10 cellular contexts compared by ENCODE assay signal in the genomic region with DNA sequence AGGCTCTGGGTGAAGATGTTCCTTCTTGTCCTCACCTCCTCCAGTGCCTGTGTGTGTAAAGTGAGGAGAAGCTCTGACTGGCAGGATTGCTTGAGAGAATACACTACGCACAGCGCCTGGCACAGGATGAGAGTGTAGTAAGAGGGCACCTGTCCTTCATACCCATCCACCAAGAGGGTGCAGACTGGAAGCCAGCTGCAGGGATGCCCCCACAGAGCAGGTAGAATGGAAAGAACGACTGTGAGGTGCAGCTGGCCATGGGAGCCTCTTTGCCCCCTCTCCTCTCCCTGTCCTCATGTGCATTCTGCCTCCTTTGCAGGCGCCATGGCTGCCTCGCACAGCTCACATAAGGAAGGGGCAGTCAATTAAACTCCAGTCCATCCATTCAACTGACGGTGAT. TPM values are rescaled to one million over a fixed set of nuclear protein-coding genes. Genes with fewer than 3 reads are reported as not detected.
DNase-seq lines count a peak whose midpoint lies in the region; ATAC-seq and TF ChIP-seq lines count a peak whose summit lies in the region.
"Had no signal": no experiment of that assay in that cellular context is flagged by ENCODE, and none has a peak within 500 bp of the region (broad histone marks: within the 10 kb centered on the region; RNA-seq: fewer than 3 reads in every experiment).

No MANE protein-coding gene starts in this region.

- no peak overlapping the region for H3K4me3 ChIP-seq in naive thymus-derived CD4-positive, alpha-beta T cell (ENCODE audit: low read length)
- no peak overlapping the region for H3K4me3 ChIP-seq in transverse colon

- H3K36me3 ChIP-seq in naive thymus-derived CD4-positive, alpha-beta T cell (ENCODE audit: control insufficient read depth in 2 of 3, insufficient read depth in 3 of 3, low read length in 3 of 3), result peaks cover 3 to 54% (median 15%) of the 10 kb centered on the region in 3 experiments
- H3K36me3 ChIP-seq in transverse colon, result peaks cover 0 to 17% (median 7%) of the 10 kb centered on the region in 4 donors

- POLR2A ChIA-PET in activated CD4-positive, alpha-beta T cell treated with anti-CD3 and anti-CD28 coated beads, Interleukin-2, amount 10 ng/mL, durations not matched to agents 7 days and 5 days (lab: Charles Lee), result interaction anchor here (0.6 kb wide), 1 partner anchor 110 kb away, joined by 3 read pairs; no protein-coding TSS in a partner anchor
- POLR2A ChIA-PET in activated CD8-positive, alpha-beta T cell treated with anti-CD3 and anti-CD28 coated beads, Interleukin-2, amount 10 ng/mL, durations not matched to agents 7 days and 5 days (lab: Charles Lee), result interaction anchor here (0.7 to 2.8 kb wide), 7 partner anchors 9 to 484 kb away, joined by 3 to 15 read pairs (median 3); a partner anchor contains a TSS
- POLR2A ChIA-PET in naive thymus-derived CD4-positive, alpha-beta T cell (lab: Charles Lee), result interaction anchor here (0.8 to 2.9 kb wide), 9 partner anchors 9 to 486 kb away, joined by 3 to 25 read pairs (median 4); a partner anchor contains a TSS
- POLR2A ChIA-PET in CD4-positive, alpha-beta T cell (lab: Charles Lee), result interaction anchor here (0.5 to 3.5 kb wide), 9 partner anchors 9 to 484 kb away, joined by 3 to 39 read pairs (median 7); a partner anchor contains a TSS

- no peak for TF ChIP-seq POLR2A in transverse colon (IDR thresholded peaks at IDR 0.05)

- intact Hi-C loops in naive thymus-derived CD4-positive, alpha-beta T cell (cut with micrococcal nuclease), result loop anchor here in 1 of 2 donors (10.0 kb wide), 1 partner anchor 545 kb away; a partner anchor contains a TSS
- intact Hi-C loops in transverse colon (cut with DNase I; ENCODE audit: low total_unique reads), result no loop called here
- intact Hi-C loops in CD4-positive, alpha-beta T cell (cut with DNase I, micrococcal nuclease), result loop anchor here (2.0 to 10.0 kb wide), 3 partner anchors 415 to 485 kb away; a partner anchor contains a TSS

- no peaks in the 10 kb centered on the region for H3K27me3 ChIP-seq in naive thymus-derived CD4-positive, alpha-beta T cell (ENCODE audit: control insufficient read depth in 2 of 2, insufficient read depth in 2 of 2, low read length in 2 of 2)
- H3K27me3 ChIP-seq in transverse colon, result no peaks in the 10 kb centered on the region
- H3K27me3 ChIP-seq in CD4-positive, alpha-beta T cell (ENCODE audit: control insufficient read depth, insufficient read depth, low read length), result no peaks in the 10 kb centered on the region

- TF ChIP-seq CTCF in transverse colon (IDR thresholded peaks at IDR 0.05), result no peak
- no peak for TF ChIP-seq CTCF in CD4-positive, alpha-beta T cell (IDR thresholded peaks at IDR 0.05)

- H3K4me1 ChIP-seq in naive thymus-derived CD4-positive, alpha-beta T cell (ENCODE audit: control insufficient read depth in 2 of 2, insufficient read depth in 2 of 2, low read length in 2 of 2), result peaks cover 29 to 32% of the 10 kb centered on the region in 2 donors
- H3K4me1 ChIP-seq in transverse colon, result peaks cover 18 to 45% (median 27%) of the 10 kb centered on the region in 4 donors

- CTCF ChIA-PET in activated CD4-positive, alpha-beta T cell treated with anti-CD3 and anti-CD28 coated beads, Interleukin-2, amount 10 ng/mL, durations not matched to agents 7 days and 5 days (lab: Charles Lee), result interaction anchor here (0.6 to 3.5 kb wide), 38 partner anchors 9 to 544 kb away, joined by 3 to 31 read pairs (median 4); a partner anchor contains a TSS
- CTCF ChIA-PET in activated CD8-positive, alpha-beta T cell treated with anti-CD3 and anti-CD28 coated beads, Interleukin-2, amount 10 ng/mL, durations not matched to agents 7 days and 5 days (lab: Charles Lee), result interaction anchor here (0.6 to 7.6 kb wide), 78 partner anchors 9 to 544 kb away, joined by 3 to 132 read pairs (median 4); a partner anchor contains a TSS
- CTCF ChIA-PET in naive thymus-derived CD4-positive, alpha-beta T cell (lab: Charles Lee), result interaction anchor here (0.6 to 3.1 kb wide), 17 partner anchors 8 to 484 kb away, joined by 3 to 16 read pairs (median 4); a partner anchor contains a TSS
- CTCF ChIA-PET in CD4-positive, alpha-beta T cell (lab: Charles Lee), result interaction anchor here (0.6 to 1.7 kb wide), 27 partner anchors 9 to 458 kb away, joined by 3 to 17 read pairs (median 4); no protein-coding TSS in a partner anchor

- WGBS in transverse colon (ENCODE audit: low coverage in 1 of 2), 2 donors, result 86% methylated on average over 6 of the region's 6 CpGs; no CpG with 5 or more reads in 1 of the 2 donors

- in situ Hi-C loops in transverse colon (cut with MboI; ENCODE audit: low pct_ligation_motif_present in 1 of 4, low pct_unique_long_range_greater_than_20kb in 1 of 4, low sequenced_read_pairs in 3 of 4), result loop anchor here in 2 of 4 donors (10.0 to 25.0 kb wide), 2 partner anchors 115 to 453 kb away; no protein-coding TSS in a partner anchor

- no peaks in the 10 kb centered on the region for H3K9me3 ChIP-seq in naive thymus-derived CD4-positive, alpha-beta T cell (ENCODE audit: control insufficient read depth in 2 of 3, low read length in 3 of 3)
- no peaks in the 10 kb centered on the region for H3K9me3 ChIP-seq in transverse colon
- H3K9me3 ChIP-seq in CD4-positive, alpha-beta T cell (ENCODE audit: control insufficient read depth, low read length), result no peaks in the 10 kb centered on the region

- H3K27ac ChIP-seq in naive thymus-derived CD4-positive, alpha-beta T cell (ENCODE audit: low read depth, low read length), result no peak overlapping the region
- peak overlapping the region; percentile 73 to 82 (median 78) for H3K27ac ChIP-seq in transverse colon
- no peak overlapping the region for H3K27ac ChIP-seq in CD4-positive, alpha-beta T cell (ENCODE audit: low read depth, low read length)

- H3K9me3 Mint-ChIP-seq in activated CD4-positive, alpha-beta T cell treated with anti-CD3 and anti-CD28 coated beads, Interleukin-2, amount 10 ng/mL, durations not matched to agents 7 days and 5 days, result no peaks in the 10 kb centered on the region
- no peaks in the 10 kb centered on the region for H3K9me3 Mint-ChIP-seq in activated CD8-positive, alpha-beta T cell treated with anti-CD3 and anti-CD28 coated beads, Interleukin-2, amount 10 ng/mL, durations not matched to agents 7 days and 5 days (ENCODE audit: insufficient read depth)
- no peaks in the 10 kb centered on the region for H3K9me3 Mint-ChIP-seq in naive thymus-derived CD4-positive, alpha-beta T cell
- no peaks in the 10 kb centered on the region for H3K9me3 Mint-ChIP-seq in CD4-positive, alpha-beta T cell
- H3K9me3 Mint-ChIP-seq: mesothelial cell of epicardium had no signal

- TF ChIP-seq EP300 in transverse colon (IDR thresholded peaks at IDR 0.05; ENCODE audit: low read depth), result no peak

- ATAC-seq in activated CD8-positive, alpha-beta T cell treated with anti-CD3 and anti-CD28 coated beads, Interleukin-2, amount 10 ng/mL, durations not matched to agents 7 days and 5 days, result no peak
- ATAC-seq in naive thymus-derived CD4-positive, alpha-beta T cell, result no peak
- no peak for ATAC-seq in CD4-positive, alpha-beta T cell (ENCODE audit: poor library complexity)

- no peak overlapping the region for H3K4me3 Mint-ChIP-seq in activated CD4-positive, alpha-beta T cell treated with anti-CD3 and anti-CD28 coated beads, Interleukin-2, amount 10 ng/mL, durations not matched to agents 7 days and 5 days
- no peak overlapping the region for H3K4me3 Mint-ChIP-seq in activated CD8-positive, alpha-beta T cell treated with anti-CD3 and anti-CD28 coated beads, Interleukin-2, amount 10 ng/mL, durations not matched to agents 7 days and 5 days
- no peak overlapping the region for H3K4me3 Mint-ChIP-seq in naive thymus-derived CD4-positive, alpha-beta T cell
- H3K4me3 Mint-ChIP-seq in CD4-positive, alpha-beta T cell, result no peak overlapping the region
- H3K4me3 Mint-ChIP-seq: mesothelial cell of epicardium had no signal

- no peak for DNase-seq in activated CD4-positive, alpha-beta T cell treated with anti-CD3 and anti-CD28 coated beads, Interleukin-2, amount 10 ng/mL, durations not matched to agents 7 days and 5 days
- DNase-seq in activated CD4-positive, alpha-beta T cell treated with anti-CD3 and anti-CD28 coated beads for 4 hours, result no peak
- DNase-seq in activated CD8-positive, alpha-beta T cell treated with anti-CD3 and anti-CD28 coated beads, Interleukin-2, amount 10 ng/mL, durations not matched to agents 7 days and 5 days, result no peak
- DNase-seq in naive thymus-derived CD4-positive, alpha-beta T cell, result no peak
- DNase-seq in transverse colon, result no peak
- DNase-seq in CD4-positive, alpha-beta T cell, result no peak
- no peak for DNase-seq in NK-92 treated with Interleukin-12 subunit alpha and Interleukin-12 subunit beta, amount 100 ng/mL, for 24 hours (lab: John Stamatoyannopoulos, UW)
- no peak for DNase-seq in hepatic stellate cell (ENCODE audit: low spot score)

- H3K27me3 Mint-ChIP-seq in activated CD4-positive, alpha-beta T cell treated with anti-CD3 and anti-CD28 coated beads, Interleukin-2, amount 10 ng/mL, durations not matched to agents 7 days and 5 days, result no peaks in the 10 kb centered on the region
- no peaks in the 10 kb centered on the region for H3K27me3 Mint-ChIP-seq in activated CD8-positive, alpha-beta T cell treated with anti-CD3 and anti-CD28 coated beads, Interleukin-2, amount 10 ng/mL, durations not matched to agents 7 days and 5 days (ENCODE audit: low read depth)
- no peaks in the 10 kb centered on the region for H3K27me3 Mint-ChIP-seq in naive thymus-derived CD4-positive, alpha-beta T cell
- H3K27me3 Mint-ChIP-seq in CD4-positive, alpha-beta T cell, result no peaks in the 10 kb centered on the region

- H3K4me1 Mint-ChIP-seq in activated CD4-positive, alpha-beta T cell treated with anti-CD3 and anti-CD28 coated beads, Interleukin-2, amount 10 ng/mL, durations not matched to agents 7 days and 5 days, result peaks cover 53% of the 10 kb centered on the region
- H3K4me1 Mint-ChIP-seq in activated CD8-positive, alpha-beta T cell treated with anti-CD3 and anti-CD28 coated beads, Interleukin-2, amount 10 ng/mL, durations not matched to agents 7 days and 5 days (ENCODE audit: low read depth), result peaks cover 54% of the 10 kb centered on the region
- H3K4me1 Mint-ChIP-seq in naive thymus-derived CD4-positive, alpha-beta T cell, result peaks cover 26 to 58% (median 46%) of the 10 kb centered on the region in 7 donors
- peaks cover 53% of the 10 kb centered on the region for H3K4me1 Mint-ChIP-seq in CD4-positive, alpha-beta T cell (ENCODE audit: low read depth)

- peaks cover 44% of the 10 kb centered on the region for H3K36me3 Mint-ChIP-seq in activated CD4-positive, alpha-beta T cell treated with anti-CD3 and anti-CD28 coated beads, Interleukin-2, amount 10 ng/mL, durations not matched to agents 7 days and 5 days (ENCODE audit: low read depth)
- H3K36me3 Mint-ChIP-seq in activated CD8-positive, alpha-beta T cell treated with anti-CD3 and anti-CD28 coated beads, Interleukin-2, amount 10 ng/mL, durations not matched to agents 7 days and 5 days (ENCODE audit: low read depth), result peaks cover 42% of the 10 kb centered on the region
- H3K36me3 Mint-ChIP-seq in naive thymus-derived CD4-positive, alpha-beta T cell, result peaks cover 9 to 38% (median 24%) of the 10 kb centered on the region in 5 donors
- peaks cover 80% of the 10 kb centered on the region for H3K36me3 Mint-ChIP-seq in CD4-positive, alpha-beta T cell (ENCODE audit: low read depth)

- peak overlapping the region; percentile 14 for H3K27ac Mint-ChIP-seq in activated CD4-positive, alpha-beta T cell treated with anti-CD3 and anti-CD28 coated beads, Interleukin-2, amount 10 ng/mL, durations not matched to agents 7 days and 5 days
- H3K27ac Mint-ChIP-seq in activated CD8-positive, alpha-beta T cell treated with anti-CD3 and anti-CD28 coated beads, Interleukin-2, amount 10 ng/mL, durations not matched to agents 7 days and 5 days, result peak overlapping the region; percentile 62
- peak overlapping the region in 5 of 9 donors; percentile 19 to 59 (median 38) for H3K27ac Mint-ChIP-seq in naive thymus-derived CD4-positive, alpha-beta T cell
- H3K27ac Mint-ChIP-seq in CD4-positive, alpha-beta T cell, result no peak overlapping the region

RNA-seq across cellular contexts. Expression of a gene that starts 12.3 kb away (rescaled TPM):
- total RNA-seq in activated CD4-positive, alpha-beta T cell treated with anti-CD3 and anti-CD28 coated beads, Interleukin-2, amount 10 ng/mL, durations not matched to agents 7 days and 5 days, result under 1 TPM; 0.79 to 0.81 TPM
- 1 to 10 TPM in 1 of 2 experiments, under 1 TPM in 1; 0.66 to 1.4 TPM for total RNA-seq in activated CD8-positive, alpha-beta T cell treated with anti-CD3 and anti-CD28 coated beads, Interleukin-2, amount 10 ng/mL, durations not matched to agents 7 days and 5 days
- total RNA-seq in naive thymus-derived CD4-positive, alpha-beta T cell, result 1 to 10 TPM in 4 of 5 experiments, under 1 TPM in 1; 0.94 to 3.3 (median 1.6) TPM
- 1 to 10 TPM; 1.0 to 2.4 TPM for polyA plus RNA-seq in naive thymus-derived CD4-positive, alpha-beta T cell
- 10 to 100 TPM in 1 of 4 donors, 1 to 10 TPM in 3; 3.0 to 28.1 (median 7.8) TPM for total RNA-seq in transverse colon
- 1 to 10 TPM in 1 of 2 experiments, under 1 TPM in 1; 0.66 to 1.6 TPM for total RNA-seq in CD4-positive, alpha-beta T cell
- total RNA-seq: A172 had no signal

Comparison
In these comparisons a context has a peak if more than half of its experiments do, and no peak if none do; other contexts are left out.
1. H3K27ac ChIP-seq: peak in transverse colon (4 of 4); none in naive thymus-derived CD4-positive, alpha-beta T cell (single experiment) and CD4-positive, alpha-beta T cell (single experiment).